Comparison of ENCODE assay signal across 16 cellular contexts in genomic region chr1:64959973-64960372, GRCh38. TPM values are rescaled to one million over a fixed set of nuclear protein-coding genes. Genes with fewer than 3 reads are reported as not detected.
DNase-seq lines count a peak whose midpoint lies in the region; ATAC-seq, FAIRE-seq and TF ChIP-seq lines count a peak whose summit lies in the region.
"Had no signal": no experiment of that assay in that cellular context is flagged by ENCODE, and none has a peak within 500 bp of the region (broad histone marks: within the 10 kb centered on the region; RNA-seq: fewer than 3 reads in every experiment).

No MANE protein-coding gene starts in this region.

- H3K36me3 ChIP-seq in gastrocnemius medialis (no peaks in the 10 kb centered on the region), kidney (ENCODE audit: control insufficient read depth in 1 of 2, insufficient read depth in 2 of 2, low read length in 2 of 2) (no peaks in the 10 kb centered on the region), Caco-2 (ENCODE audit: control insufficient read depth, insufficient read depth, low read length) (no peaks in the 10 kb centered on the region)
- H3K36me3 ChIP-seq: tibial nerve had no signal

- TF ChIP-seq POLR2A in gastrocnemius medialis (IDR thresholded peaks at IDR 0.05) = no peak

- H3K9me3 ChIP-seq in gastrocnemius medialis = no peaks in the 10 kb centered on the region
- no peaks in the 10 kb centered on the region for H3K9me3 ChIP-seq in kidney (ENCODE audit: control insufficient read depth in 1 of 2, low read length in 2 of 2)
- H3K9me3 ChIP-seq in Caco-2 = no peaks in the 10 kb centered on the region
- H3K9me3 ChIP-seq: tibial nerve had no signal

- POLR2A ChIA-PET in activated CD4-positive, alpha-beta memory T cell treated with anti-CD3 and anti-CD28 coated beads for 36 hours (lab: Charles Lee) = interaction anchor here (1.0 to 4.0 kb wide), 6 partner anchors 11 to 62 kb away, joined by 3 to 35 read pairs (median 7); no protein-coding TSS in a partner anchor
- POLR2A ChIA-PET in activated CD4-positive, alpha-beta memory T cell treated with anti-CD3 and anti-CD28 coated beads, Interleukin-2, amount 10 ng/mL, durations not matched to agents 7 days and 5 days (lab: Charles Lee) = interaction anchor here (1.0 to 2.2 kb wide), 2 partner anchors 37 to 87 kb away, joined by 3 to 8 read pairs; no protein-coding TSS in a partner anchor
- POLR2A ChIA-PET in Caco-2 (lab: Charles Lee) = no interaction called here

- ATAC-seq in gastrocnemius medialis = no peak

- in situ Hi-C loops in gastrocnemius medialis (cut with MboI; ENCODE audit: low sequenced_read_pairs in 4 of 4) = loop anchor here in 2 of 4 donors (5.0 to 10.0 kb wide), 2 partner anchors 63 to 95 kb away; no protein-coding TSS in a partner anchor

- H3K27me3 Mint-ChIP-seq in activated CD4-positive, alpha-beta memory T cell treated with anti-CD3 and anti-CD28 coated beads for 36 hours = no peaks in the 10 kb centered on the region
- no peaks in the 10 kb centered on the region for H3K27me3 Mint-ChIP-seq in activated CD4-positive, alpha-beta memory T cell treated with anti-CD3 and anti-CD28 coated beads, Interleukin-2, amount 10 ng/mL, durations not matched to agents 7 days and 5 days
- H3K27me3 Mint-ChIP-seq in IgD-negative memory B cell = peaks cover 2% of the 10 kb centered on the region
- H3K27me3 Mint-ChIP-seq in activated naive CD8-positive, alpha-beta T cell = no peaks in the 10 kb centered on the region
- H3K27me3 Mint-ChIP-seq in Caco-2 (ENCODE audit: insufficient read depth, unreplicated experiment) = no peaks in the 10 kb centered on the region

- H3K4me1 ChIP-seq in gastrocnemius medialis = peaks cover 85 to 88% of the 10 kb centered on the region in 2 donors
- H3K4me1 ChIP-seq in kidney (ENCODE audit: control insufficient read depth in 1 of 2, insufficient read depth in 1 of 2, low read depth in 1 of 2, low read length in 2 of 2) = peaks cover 35 to 38% of the 10 kb centered on the region in 2 donors
- H3K4me1 ChIP-seq in Caco-2 = no peaks in the 10 kb centered on the region

- no peak overlapping the region for H3K4me3 Mint-ChIP-seq in activated CD4-positive, alpha-beta memory T cell treated with anti-CD3 and anti-CD28 coated beads for 36 hours
- H3K4me3 Mint-ChIP-seq in activated CD4-positive, alpha-beta memory T cell treated with anti-CD3 and anti-CD28 coated beads, Interleukin-2, amount 10 ng/mL, durations not matched to agents 7 days and 5 days = no peak overlapping the region
- H3K4me3 Mint-ChIP-seq in IgD-negative memory B cell (peak overlapping the region; percentile 48 to 89 (median 73)), Caco-2 (ENCODE audit: unreplicated experiment) (no peak overlapping the region)
- peak overlapping the region; percentile 68 for H3K4me3 Mint-ChIP-seq in activated naive CD8-positive, alpha-beta T cell

- peak overlapping the region; percentile 72 for H3K27ac Mint-ChIP-seq in activated CD4-positive, alpha-beta memory T cell treated with anti-CD3 and anti-CD28 coated beads for 36 hours
- no peak overlapping the region for H3K27ac Mint-ChIP-seq in activated CD4-positive, alpha-beta memory T cell treated with anti-CD3 and anti-CD28 coated beads, Interleukin-2, amount 10 ng/mL, durations not matched to agents 7 days and 5 days
- H3K27ac Mint-ChIP-seq in IgD-negative memory B cell = peak overlapping the region; percentile 40 to 94 (median 93)
- H3K27ac Mint-ChIP-seq in activated naive CD8-positive, alpha-beta T cell = peak overlapping the region; percentile 78
- no peak overlapping the region for H3K27ac Mint-ChIP-seq in Caco-2 (ENCODE audit: unreplicated experiment)

- CTCF ChIA-PET in activated CD4-positive, alpha-beta memory T cell treated with anti-CD3 and anti-CD28 coated beads for 36 hours (lab: Charles Lee) = interaction anchor here (1.0 to 1.8 kb wide), 3 partner anchors 11 to 42 kb away, joined by 3 to 7 read pairs (median 3); no protein-coding TSS in a partner anchor
- CTCF ChIA-PET in activated CD4-positive, alpha-beta memory T cell treated with anti-CD3 and anti-CD28 coated beads, Interleukin-2, amount 10 ng/mL, durations not matched to agents 7 days and 5 days (lab: Charles Lee) = no interaction called here
- CTCF ChIA-PET in Caco-2 (lab: Charles Lee) = no interaction called here

- intact Hi-C loops in activated CD4-positive, alpha-beta memory T cell treated with anti-CD3 and anti-CD28 coated beads for 36 hours (cut with micrococcal nuclease) = loop anchor here (10.0 kb wide), 1 partner anchor 215 kb away; the partner anchor contains the start of gene RAVER2
- intact Hi-C loops in gastrocnemius medialis (cut with DNase I; ENCODE audit: low total_unique reads) = no loop called here
- intact Hi-C loops in kidney (cut with DNase I) = no loop called here
- intact Hi-C loops in Caco-2 (cut with micrococcal nuclease; ENCODE audit: unreplicated experiment) = no loop called here

- TF ChIP-seq CTCF in gastrocnemius medialis (IDR thresholded peaks at IDR 0.05 in 4 of 5, conservative IDR thresholded peaks at IDR 0.05 in 1 of 5) (no peak), kidney (IDR thresholded peaks at IDR 0.05; ENCODE audit: borderline replicate concordance, extremely low read depth, insufficient read depth) (no peak), Caco-2 (IDR thresholded peaks at IDR 0.05; ENCODE audit: insufficient read depth in 1 of 2, low read depth in 1 of 2, low read length in 1 of 2, severe bottlenecking in 1 of 2, unreplicated experiment in 1 of 2) (no peak)

- no peaks in the 10 kb centered on the region for H3K9me3 Mint-ChIP-seq in activated CD4-positive, alpha-beta memory T cell treated with anti-CD3 and anti-CD28 coated beads for 36 hours
- H3K9me3 Mint-ChIP-seq in activated CD4-positive, alpha-beta memory T cell treated with anti-CD3 and anti-CD28 coated beads, Interleukin-2, amount 10 ng/mL, durations not matched to agents 7 days and 5 days = no peaks in the 10 kb centered on the region
- H3K9me3 Mint-ChIP-seq in IgD-negative memory B cell = no peaks in the 10 kb centered on the region
- no peaks in the 10 kb centered on the region for H3K9me3 Mint-ChIP-seq in activated naive CD8-positive, alpha-beta T cell (ENCODE audit: low read depth)
- H3K9me3 Mint-ChIP-seq in Caco-2 (ENCODE audit: unreplicated experiment) = no peaks in the 10 kb centered on the region

- H3K27ac ChIP-seq in gastrocnemius medialis (peak overlapping the region in 3 of 4 donors; percentile 5 to 15 (median 8)), kidney (ENCODE audit: low read depth in 2 of 2, low read length in 2 of 2) (no peak overlapping the region)
- H3K27ac ChIP-seq: tibial nerve had no signal

- BruUV-seq in Caco-2 (replicated peaks; lab: Mats Ljungman, UMichigan) = no TSS peak

- peaks cover 70% of the 10 kb centered on the region for H3K4me1 Mint-ChIP-seq in activated CD4-positive, alpha-beta memory T cell treated with anti-CD3 and anti-CD28 coated beads for 36 hours (ENCODE audit: low read depth)
- H3K4me1 Mint-ChIP-seq in activated CD4-positive, alpha-beta memory T cell treated with anti-CD3 and anti-CD28 coated beads, Interleukin-2, amount 10 ng/mL, durations not matched to agents 7 days and 5 days = peaks cover 58% of the 10 kb centered on the region
- peaks cover 40 to 57% (median 46%) of the 10 kb centered on the region in 3 donors for H3K4me1 Mint-ChIP-seq in IgD-negative memory B cell
- H3K4me1 Mint-ChIP-seq in activated naive CD8-positive, alpha-beta T cell (ENCODE audit: low read depth) = peaks cover 72% of the 10 kb centered on the region
- no peaks in the 10 kb centered on the region for H3K4me1 Mint-ChIP-seq in Caco-2 (ENCODE audit: low read depth, unreplicated experiment)

- no peak for DNase-seq in activated CD4-positive, alpha-beta memory T cell treated with anti-CD3 and anti-CD28 coated beads for 36 hours
- no peak for DNase-seq in activated CD4-positive, alpha-beta memory T cell treated with anti-CD3 and anti-CD28 coated beads, Interleukin-2, amount 10 ng/mL, durations not matched to agents 7 days and 5 days
- DNase-seq in gastrocnemius medialis = no peak
- no peak for DNase-seq in kidney
- no peak for DNase-seq in NCI-H2196 (lab: John Stamatoyannopoulos, UW; ENCODE audit: unreplicated experiment)
- no peak for DNase-seq in Caco-2
- DNase-seq: activated naive CD4-positive, alpha-beta T cell; DMS79 treated with DMSO at 0.1 percent for 48 hours; foreskin fibroblast; mesendoderm; NCI-H1930; NCI-H446 had no signal

- H3K4me3 ChIP-seq in gastrocnemius medialis = no peak overlapping the region
- H3K4me3 ChIP-seq in kidney (ENCODE audit: low read length in 2 of 2) = no peak overlapping the region
- no peak overlapping the region for H3K4me3 ChIP-seq in Caco-2 (ENCODE audit: low read depth, low read length)
- H3K4me3 ChIP-seq: tibial nerve had no signal

- H3K27me3 ChIP-seq in gastrocnemius medialis = no peaks in the 10 kb centered on the region
- no peaks in the 10 kb centered on the region for H3K27me3 ChIP-seq in Caco-2 (replicated peaks; ENCODE audit: control insufficient read depth, insufficient read depth, low read length)
- H3K27me3 ChIP-seq: tibial nerve had no signal

- H3K9ac ChIP-seq in kidney (ENCODE audit: low read length in 2 of 2) = no peak overlapping the region

- H3K36me3 Mint-ChIP-seq in activated CD4-positive, alpha-beta memory T cell treated with anti-CD3 and anti-CD28 coated beads for 36 hours = peaks cover 3% of the 10 kb centered on the region
- peaks cover 21% of the 10 kb centered on the region for H3K36me3 Mint-ChIP-seq in activated CD4-positive, alpha-beta memory T cell treated with anti-CD3 and anti-CD28 coated beads, Interleukin-2, amount 10 ng/mL, durations not matched to agents 7 days and 5 days (ENCODE audit: low read depth)
- no peaks in the 10 kb centered on the region for H3K36me3 Mint-ChIP-seq in IgD-negative memory B cell
- peaks cover 5% of the 10 kb centered on the region for H3K36me3 Mint-ChIP-seq in activated naive CD8-positive, alpha-beta T cell
- H3K36me3 Mint-ChIP-seq in Caco-2 (ENCODE audit: insufficient read depth, unreplicated experiment) = peaks cover 8% of the 10 kb centered on the region

- no peak for FAIRE-seq in kidney (lab: Jason Lieb, UNC)
- FAIRE-seq: H1 had no signal

RNA-seq across cellular contexts. Expression of gene JAK1, which starts 6.4 kb away (rescaled TPM):
- total RNA-seq in activated CD4-positive, alpha-beta memory T cell treated with anti-CD3 and anti-CD28 coated beads for 36 hours = 100 to 1,000 TPM; 115 to 128 TPM
- 100 to 1,000 TPM; 204 to 205 TPM for total RNA-seq in activated CD4-positive, alpha-beta memory T cell treated with anti-CD3 and anti-CD28 coated beads, Interleukin-2, amount 10 ng/mL, durations not matched to agents 7 days and 5 days
- polyA plus RNA-seq in IgD-negative memory B cell (216 TPM), kidney (ENCODE audit: insufficient read depth, low read depth, low replicate concordance) (33.6 TPM)
- total RNA-seq in gastrocnemius medialis (100 to 1,000 TPM; 121 to 241 (median 165) TPM), kidney (173 TPM), Caco-2 (2022) (35.5 and 35.7 TPM in 2 replicates)

Comparison
In these comparisons a context has a peak if more than half of its experiments do, and no peak if none do; other contexts are left out.
1. H3K27ac Mint-ChIP-seq: peak in activated CD4-positive, alpha-beta memory T cell treated with anti-CD3 and anti-CD28 coated beads for 36 hours (single experiment), IgD-negative memory B cell (3 of 3) and activated naive CD8-positive, alpha-beta T cell (single experiment); none in activated CD4-positive, alpha-beta memory T cell treated with anti-CD3 and anti-CD28 coated beads, Interleukin-2, amount 10 ng/mL, durations not matched to agents 7 days and 5 days (single experiment) and Caco-2 (single experiment).
2. H3K4me3 Mint-ChIP-seq: peak in IgD-negative memory B cell (4 of 4) and activated naive CD8-positive, alpha-beta T cell (single experiment); none in activated CD4-positive, alpha-beta memory T cell treated with anti-CD3 and anti-CD28 coated beads for 36 hours (single experiment), activated CD4-positive, alpha-beta memory T cell treated with anti-CD3 and anti-CD28 coated beads, Interleukin-2, amount 10 ng/mL, durations not matched to agents 7 days and 5 days (single experiment) and Caco-2 (single experiment).
3. H3K27ac ChIP-seq: peak in gastrocnemius medialis (3 of 4); none in kidney (0 of 2).